In the genomic region with DNA sequence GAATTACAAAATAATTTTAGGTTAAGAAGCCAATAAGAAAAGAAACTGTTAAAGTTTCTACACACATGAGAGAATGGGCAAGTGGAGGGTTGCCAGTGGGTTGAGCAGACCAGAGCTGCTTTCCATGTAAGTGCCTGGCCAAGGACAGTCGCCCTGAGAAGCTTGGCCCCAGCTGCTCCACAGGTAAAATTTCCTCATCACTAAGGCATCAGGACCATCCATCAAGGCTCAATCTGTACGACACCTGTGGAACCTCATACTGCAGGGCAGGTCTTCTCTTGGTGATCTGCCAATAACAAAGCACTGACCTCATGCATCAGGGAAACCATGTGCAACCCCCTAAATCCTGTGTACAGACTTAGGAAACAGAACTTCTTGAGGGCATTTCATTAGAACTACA, we compare ENCODE assay signal across 27 cellular contexts.
"Had no signal": no experiment of that assay in that cellular context is flagged by ENCODE, and none has a peak within 500 bp of the region (broad histone marks: within the 10 kb centered on the region; RNA-seq: fewer than 3 reads in every experiment).

No MANE protein-coding gene starts in this region.

- H3K9me3 Mint-ChIP-seq: activated naive CD4-positive, alpha-beta T cell treated with anti-CD3 and anti-CD28 coated beads, Interleukin-2, amount 50 U/mL, for 24 hours had no signal

- H3K27me3 Mint-ChIP-seq: activated CD8-positive, alpha-beta memory T cell treated with anti-CD3 and anti-CD28 coated beads, Interleukin-2, amount 10 ng/mL, durations not matched to agents 7 days and 5 days; activated naive CD4-positive, alpha-beta T cell treated with anti-CD3 and anti-CD28 coated beads, Interleukin-2, amount 50 U/mL, for 24 hours; T-cell had no signal

- H3K27ac Mint-ChIP-seq: activated CD8-positive, alpha-beta memory T cell treated with anti-CD3 and anti-CD28 coated beads, Interleukin-2, amount 10 ng/mL, durations not matched to agents 7 days and 5 days; T-cell had no signal

- ATAC-seq: activated CD8-positive, alpha-beta memory T cell treated with anti-CD3 and anti-CD28 coated beads, Interleukin-2, amount 10 ng/mL, durations not matched to agents 7 days and 5 days; Panc1; Right ventricle myocardium inferior; T-cell had no signal

- H3K4me1 Mint-ChIP-seq: T-cell had no signal

- H3K4me3 Mint-ChIP-seq: activated CD8-positive, alpha-beta memory T cell treated with anti-CD3 and anti-CD28 coated beads, Interleukin-2, amount 10 ng/mL, durations not matched to agents 7 days and 5 days; activated naive CD4-positive, alpha-beta T cell treated with anti-CD3 and anti-CD28 coated beads, Interleukin-2, amount 50 U/mL, for 24 hours; T-cell had no signal

- DNase-seq: activated CD4-positive, CD25-positive, alpha-beta regulatory T cell; activated CD8-positive, alpha-beta memory T cell treated with anti-CD3 and anti-CD28 coated beads, Interleukin-2, amount 10 ng/mL, durations not matched to agents 7 days and 5 days; activated effector memory CD4-positive, alpha-beta T cell treated with Interleukin-2 at 50 U/mL for 16 hours; activated naive CD4-positive, alpha-beta T cell; activated T-cell treated with anti-CD3 and anti-CD28 coated beads, Interleukin-2, amount 50 U/mL, for 48 hours; brain microvascular endothelial cell; MG63; MV-4-11; NCI-H1092 treated with DMSO at 0.1 percent for 48 hours; NCI-H1417 treated with DMSO at 0.1 percent for 48 hours; NCI-H1694; NCI-H2029; NCI-H2107; NCI-H446; NCI-H524 treated with DMSO at 0.1 percent for 48 hours; NCI-H774; NK-92 treated with Interleukin-12 subunit alpha and Interleukin-12 subunit beta, amount 100 ng/mL, for 24 hours; OCI-M1; RPMI8226; T-cell; T-helper 2 cell; T1000 had no signal

- H3K27ac ChIP-seq: brain microvascular endothelial cell, cardiac muscle cell, SK-N-MC had no signal
